ENCODE assay signal across 9 cellular contexts in the genomic region with DNA sequence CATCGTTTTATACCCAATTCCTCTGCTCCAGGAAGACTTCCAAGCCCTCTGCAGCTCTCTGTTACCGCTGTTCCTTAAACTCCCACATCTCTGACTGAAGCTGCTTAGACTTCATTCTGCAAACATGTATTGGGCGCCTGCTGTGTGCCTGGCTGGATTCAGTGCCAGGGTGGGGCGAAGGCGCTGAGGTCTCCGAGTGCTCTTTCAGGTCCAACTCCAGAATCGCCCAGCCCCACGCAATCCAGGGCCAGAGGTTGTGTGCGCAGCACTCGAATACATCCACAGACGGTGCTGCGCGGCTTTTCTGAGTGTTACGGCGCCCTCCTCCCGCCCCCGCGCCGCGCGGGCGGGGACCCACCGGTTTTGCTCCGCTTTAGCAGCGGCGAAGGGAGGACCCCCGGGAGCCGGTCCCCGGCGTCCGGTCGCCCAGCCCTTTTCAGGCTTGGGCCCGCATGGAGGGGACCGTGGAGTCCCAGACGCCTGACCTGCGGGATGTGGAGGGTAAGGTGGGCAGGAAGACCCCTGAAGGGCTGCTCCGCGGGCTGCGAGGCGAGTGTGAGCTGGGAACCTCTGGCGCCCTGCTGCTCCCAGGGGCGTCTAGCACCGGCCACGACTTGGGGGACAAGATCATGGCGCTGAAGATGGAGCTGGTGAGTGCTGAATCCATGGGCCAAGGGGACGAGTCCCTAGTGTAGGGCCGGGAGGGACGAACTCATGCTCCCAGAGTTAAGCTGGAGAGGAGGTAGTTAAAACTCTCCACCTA. TPM values are rescaled to one million over a fixed set of nuclear protein-coding genes. Genes with fewer than 3 reads are reported as not detected.
A peak's percentile ranks its signal among the peaks of the same experiment; 100 is the strongest.
DNase-seq lines count a peak whose midpoint lies in the region; ATAC-seq, FAIRE-seq and TF ChIP-seq lines count a peak whose summit lies in the region.
"Had no signal": no experiment of that assay in that cellular context is flagged by ENCODE, and none has a peak within 500 bp of the region (broad histone marks: within the 10 kb centered on the region; RNA-seq: fewer than 3 reads in every experiment).

A gene with protein sequence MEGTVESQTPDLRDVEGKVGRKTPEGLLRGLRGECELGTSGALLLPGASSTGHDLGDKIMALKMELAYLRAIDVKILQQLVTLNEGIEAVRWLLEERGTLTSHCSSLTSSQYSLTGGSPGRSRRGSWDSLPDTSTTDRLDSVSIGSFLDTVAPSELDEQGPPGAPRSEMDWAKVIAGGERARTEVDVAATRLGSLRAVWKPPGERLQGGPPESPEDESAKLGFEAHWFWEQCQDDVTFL (plus strand): TSS at position 360 of the 763 bp plus-strand sequence. CDS start 93 bp downstream, at position 453.

- no peaks in the 10 kb centered on the region for H3K9me3 Mint-ChIP-seq in activated naive CD8-positive, alpha-beta T cell treated with anti-CD3 and anti-CD28 coated beads, Interleukin-2, amount 50 U/mL, for 24 hours

- peak within 1 kb of the TSS; percentile 83 for H3K4me3 Mint-ChIP-seq in activated naive CD8-positive, alpha-beta T cell treated with anti-CD3 and anti-CD28 coated beads, Interleukin-2, amount 50 U/mL, for 24 hours

- H3K9me3 ChIP-seq in NT2/D1 (ENCODE audit: insufficient read depth, low read length): no peaks in the 10 kb centered on the region

- TF ChIP-seq CTCF in GM12865 (IDR thresholded peaks at IDR 0.05; ENCODE audit: insufficient read depth, low read depth, low read length, missing control alignments): no peak

- no peak within 1 kb of the TSS for H3K27ac Mint-ChIP-seq in activated naive CD8-positive, alpha-beta T cell treated with anti-CD3 and anti-CD28 coated beads, Interleukin-2, amount 50 U/mL, for 24 hours

- intact Hi-C loops in Right ventricle myocardium superior (cut with DNase I): no loop called here

- H3K4me3 ChIP-seq in GM12865 (ENCODE audit: low read depth, low read length) (peak within 1 kb of the TSS; percentile 22), NT2/D1 (ENCODE audit: insufficient read length, low read depth) (peak within 1 kb of the TSS; percentile 87)

- peaks cover 10% of the 10 kb centered on the region for H3K4me1 ChIP-seq in NT2/D1 (ENCODE audit: insufficient read depth, insufficient read length)

- H3K36me3 Mint-ChIP-seq in activated naive CD8-positive, alpha-beta T cell treated with anti-CD3 and anti-CD28 coated beads, Interleukin-2, amount 50 U/mL, for 24 hours (ENCODE audit: low read depth): no peaks in the 10 kb centered on the region

- peaks cover 3% of the 10 kb centered on the region for H3K27me3 Mint-ChIP-seq in activated naive CD8-positive, alpha-beta T cell treated with anti-CD3 and anti-CD28 coated beads, Interleukin-2, amount 50 U/mL, for 24 hours

- no peak for FAIRE-seq in urothelium cell line (lab: Jason Lieb, UNC)
- FAIRE-seq: TTC549 had no signal

- H3K4me1 Mint-ChIP-seq in activated naive CD8-positive, alpha-beta T cell treated with anti-CD3 and anti-CD28 coated beads, Interleukin-2, amount 50 U/mL, for 24 hours: peaks cover 20% of the 10 kb centered on the region

- no peaks in the 10 kb centered on the region for H3K36me3 ChIP-seq in NT2/D1 (ENCODE audit: insufficient read depth, insufficient read length, low read length)

- H3K27me3 ChIP-seq in NT2/D1 (ENCODE audit: insufficient read depth, insufficient read length): no peaks in the 10 kb centered on the region

- ATAC-seq in activated naive CD8-positive, alpha-beta T cell treated with anti-CD3 and anti-CD28 coated beads, Interleukin-2, amount 50 U/mL, for 24 hours: peak; percentile 23
- ATAC-seq in Right ventricle myocardium superior (ENCODE audit: poor library complexity) (peak; percentile 77), HG03354 (IDR thresholded peaks at IDR 0.05; ENCODE audit: poor library complexity, severe bottlenecking, unreplicated experiment) (no peak), HG03469 (IDR thresholded peaks at IDR 0.05; ENCODE audit: unreplicated experiment) (no peak)

- peak; percentile 28 for DNase-seq in GM12865 (ENCODE audit: low read depth)
- DNase-seq in NT2/D1 (ENCODE audit: low read depth, low spot score): no peak
- peak; percentile 60 for DNase-seq in activated naive CD8-positive, alpha-beta T cell treated with anti-CD3 and anti-CD28 coated beads, Interleukin-2, amount 50 U/mL, for 24 hours
- peak; percentile 77 for DNase-seq in Right ventricle myocardium superior
- peak in 50 of 56 donors; percentile 32 to 85 (median 66) for DNase-seq in nucleus accumbens (lab: John Stamatoyannopoulos, UW)
- peak; percentile 81 for DNase-seq in urothelium cell line (ENCODE audit: low spot score)

- H3K9ac ChIP-seq in NT2/D1 (ENCODE audit: insufficient read length, low read depth): peak within 1 kb of the TSS; percentile 88

RNA-seq across cellular contexts. Expression of the gene that starts here (rescaled TPM):
- total RNA-seq in Right ventricle myocardium superior: 4.8 TPM

Comparison
In these comparisons a context has a peak if more than half of its experiments do, and no peak if none do; other contexts are left out.
1. ATAC-seq: peak in activated naive CD8-positive, alpha-beta T cell treated with anti-CD3 and anti-CD28 coated beads, Interleukin-2, amount 50 U/mL, for 24 hours (single experiment) and Right ventricle myocardium superior (single experiment); none in HG03354 (single experiment) and HG03469 (single experiment).